ENCODE assay signal across 2 cellular contexts in the genomic region with DNA sequence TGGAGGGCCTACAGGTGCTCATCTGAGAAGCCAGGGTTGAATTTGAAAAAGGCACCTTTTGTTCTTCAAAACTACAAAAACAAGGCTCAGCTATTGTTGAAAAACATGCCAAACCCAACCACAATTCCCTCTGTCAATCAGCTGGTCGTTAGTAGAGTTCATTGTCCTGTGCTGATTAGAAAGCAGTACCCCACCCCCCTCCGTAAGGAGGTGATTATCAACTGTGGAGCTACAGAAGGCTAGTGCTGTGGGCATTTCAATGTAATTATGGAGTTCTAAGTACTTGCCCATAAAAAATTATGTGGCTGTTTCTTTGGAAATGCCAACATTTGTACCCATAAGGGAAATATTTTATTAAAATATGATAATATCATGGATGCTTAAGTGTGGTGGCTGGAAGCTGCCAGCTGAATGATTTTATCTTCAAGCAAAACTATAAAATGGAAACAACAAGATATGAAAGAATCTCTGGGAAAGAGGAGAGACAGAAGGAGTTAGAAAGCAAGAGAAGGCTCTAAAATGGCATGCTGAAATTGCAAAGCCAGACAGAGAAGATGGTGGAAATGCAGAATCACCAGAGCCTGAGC.
TF ChIP-seq lines count a peak whose summit lies in the region.

No MANE protein-coding gene starts in this region.

TF ChIP-seq in HEK293, 187 proteins besides CTCF, POLR2A, EP300 and RAD21 (continued from another document):
- TF ChIP-seq, protein P1, sequence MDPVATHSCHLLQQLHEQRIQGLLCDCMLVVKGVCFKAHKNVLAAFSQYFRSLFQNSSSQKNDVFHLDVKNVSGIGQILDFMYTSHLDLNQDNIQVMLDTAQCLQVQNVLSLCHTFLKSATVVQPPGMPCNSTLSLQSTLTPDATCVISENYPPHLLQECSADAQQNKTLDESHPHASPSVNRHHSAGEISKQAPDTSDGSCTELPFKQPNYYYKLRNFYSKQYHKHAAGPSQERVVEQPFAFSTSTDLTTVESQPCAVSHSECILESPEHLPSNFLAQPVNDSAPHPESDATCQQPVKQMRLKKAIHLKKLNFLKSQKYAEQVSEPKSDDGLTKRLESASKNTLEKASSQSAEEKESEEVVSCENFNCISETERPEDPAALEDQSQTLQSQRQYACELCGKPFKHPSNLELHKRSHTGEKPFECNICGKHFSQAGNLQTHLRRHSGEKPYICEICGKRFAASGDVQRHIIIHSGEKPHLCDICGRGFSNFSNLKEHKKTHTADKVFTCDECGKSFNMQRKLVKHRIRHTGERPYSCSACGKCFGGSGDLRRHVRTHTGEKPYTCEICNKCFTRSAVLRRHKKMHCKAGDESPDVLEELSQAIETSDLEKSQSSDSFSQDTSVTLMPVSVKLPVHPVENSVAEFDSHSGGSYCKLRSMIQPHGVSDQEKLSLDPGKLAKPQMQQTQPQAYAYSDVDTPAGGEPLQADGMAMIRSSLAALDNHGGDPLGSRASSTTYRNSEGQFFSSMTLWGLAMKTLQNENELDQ (tag by site-specific recombination; IDR thresholded peaks at IDR 0.05; ENCODE audit: low read depth), result no peak
- no peak for TF ChIP-seq HOXD13 (CRISPR knock-in tag; IDR thresholded peaks at IDR 0.05; ENCODE audit: borderline replicate concordance)
TF ChIP-seq in HEK293: peak in this region for 0.

TF ChIP-seq in SK-N-SH, 30 proteins besides CTCF, POLR2A, EP300 and RAD21:
- TF ChIP-seq, protein P2, sequence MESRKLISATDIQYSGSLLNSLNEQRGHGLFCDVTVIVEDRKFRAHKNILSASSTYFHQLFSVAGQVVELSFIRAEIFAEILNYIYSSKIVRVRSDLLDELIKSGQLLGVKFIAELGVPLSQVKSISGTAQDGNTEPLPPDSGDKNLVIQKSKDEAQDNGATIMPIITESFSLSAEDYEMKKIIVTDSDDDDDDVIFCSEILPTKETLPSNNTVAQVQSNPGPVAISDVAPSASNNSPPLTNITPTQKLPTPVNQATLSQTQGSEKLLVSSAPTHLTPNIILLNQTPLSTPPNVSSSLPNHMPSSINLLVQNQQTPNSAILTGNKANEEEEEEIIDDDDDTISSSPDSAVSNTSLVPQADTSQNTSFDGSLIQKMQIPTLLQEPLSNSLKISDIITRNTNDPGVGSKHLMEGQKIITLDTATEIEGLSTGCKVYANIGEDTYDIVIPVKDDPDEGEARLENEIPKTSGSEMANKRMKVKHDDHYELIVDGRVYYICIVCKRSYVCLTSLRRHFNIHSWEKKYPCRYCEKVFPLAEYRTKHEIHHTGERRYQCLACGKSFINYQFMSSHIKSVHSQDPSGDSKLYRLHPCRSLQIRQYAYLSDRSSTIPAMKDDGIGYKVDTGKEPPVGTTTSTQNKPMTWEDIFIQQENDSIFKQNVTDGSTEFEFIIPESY (IDR thresholded peaks at IDR 0.05; ENCODE audit: borderline replicate concordance, low read depth), result no peak
- TF ChIP-seq, protein P3, sequence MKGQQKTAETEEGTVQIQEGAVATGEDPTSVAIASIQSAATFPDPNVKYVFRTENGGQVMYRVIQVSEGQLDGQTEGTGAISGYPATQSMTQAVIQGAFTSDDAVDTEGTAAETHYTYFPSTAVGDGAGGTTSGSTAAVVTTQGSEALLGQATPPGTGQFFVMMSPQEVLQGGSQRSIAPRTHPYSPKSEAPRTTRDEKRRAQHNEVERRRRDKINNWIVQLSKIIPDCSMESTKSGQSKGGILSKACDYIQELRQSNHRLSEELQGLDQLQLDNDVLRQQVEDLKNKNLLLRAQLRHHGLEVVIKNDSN (IDR thresholded peaks at IDR 0.05; ENCODE audit: borderline replicate concordance, low read depth), result no peak
- TF ChIP-seq YY1 (IDR thresholded peaks at IDR 0.05; ENCODE audit: low read depth) (no peak), POLR2AphosphoS5 (IDR thresholded peaks at IDR 0.05; ENCODE audit: low read depth, low read length) (no peak), MXI1 (IDR thresholded peaks at IDR 0.05; ENCODE audit: low read depth, low read length) (peak; percentile 37; the same call in 1 of the 2 replicates), ELF1 (IDR thresholded peaks at IDR 0.05) (no peak), JUND (IDR thresholded peaks at IDR 0.05) (no peak), CHD2 (IDR thresholded peaks at IDR 0.05; ENCODE audit: low read length, partially characterized antibody) (peak; percentile 93), TAF1 (IDR thresholded peaks at IDR 0.05; ENCODE audit: borderline replicate concordance, low read depth, low read length) (no peak), RCOR1 (IDR thresholded peaks at IDR 0.05; ENCODE audit: low read length) (peak; percentile 39; the same call in 1 of the 2 replicates), SMC3 (IDR thresholded peaks at IDR 0.05; ENCODE audit: low read depth, low read length) (no peak), MEF2A (IDR thresholded peaks at IDR 0.05; ENCODE audit: borderline replicate concordance, low read depth) (no peak), GABPA (IDR thresholded peaks at IDR 0.05; ENCODE audit: low read depth) (no peak), EZH2phosphoT487 (IDR thresholded peaks at IDR 0.05; ENCODE audit: borderline replicate concordance, low read depth) (no peak), GATA2 (CRISPR knock-in tag; IDR thresholded peaks at IDR 0.05) (peak; percentile 84), FOSL2 (IDR thresholded peaks at IDR 0.05; ENCODE audit: borderline replicate concordance, low read depth) (no peak), FOXJ3 (CRISPR knock-in tag; IDR thresholded peaks at IDR 0.05) (no peak; the same call in 1 of the 2 replicates), NFIC (IDR thresholded peaks at IDR 0.05; ENCODE audit: borderline replicate concordance) (no peak), TCF12 (IDR thresholded peaks at IDR 0.05) (peak; percentile 18; the same call in 1 of the 2 replicates)
- TF ChIP-seq, protein P4, sequence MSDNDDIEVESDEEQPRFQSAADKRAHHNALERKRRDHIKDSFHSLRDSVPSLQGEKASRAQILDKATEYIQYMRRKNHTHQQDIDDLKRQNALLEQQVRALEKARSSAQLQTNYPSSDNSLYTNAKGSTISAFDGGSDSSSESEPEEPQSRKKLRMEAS (IDR thresholded peaks at IDR 0.05; ENCODE audit: low read depth), result no peak
- TF ChIP-seq, protein P5, sequence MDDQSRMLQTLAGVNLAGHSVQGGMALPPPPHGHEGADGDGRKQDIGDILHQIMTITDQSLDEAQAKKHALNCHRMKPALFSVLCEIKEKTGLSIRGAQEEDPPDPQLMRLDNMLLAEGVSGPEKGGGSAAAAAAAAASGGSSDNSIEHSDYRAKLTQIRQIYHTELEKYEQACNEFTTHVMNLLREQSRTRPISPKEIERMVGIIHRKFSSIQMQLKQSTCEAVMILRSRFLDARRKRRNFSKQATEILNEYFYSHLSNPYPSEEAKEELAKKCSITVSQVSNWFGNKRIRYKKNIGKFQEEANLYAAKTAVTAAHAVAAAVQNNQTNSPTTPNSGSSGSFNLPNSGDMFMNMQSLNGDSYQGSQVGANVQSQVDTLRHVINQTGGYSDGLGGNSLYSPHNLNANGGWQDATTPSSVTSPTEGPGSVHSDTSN (IDR thresholded peaks at IDR 0.05), result no peak
- TF ChIP-seq, protein P6, sequence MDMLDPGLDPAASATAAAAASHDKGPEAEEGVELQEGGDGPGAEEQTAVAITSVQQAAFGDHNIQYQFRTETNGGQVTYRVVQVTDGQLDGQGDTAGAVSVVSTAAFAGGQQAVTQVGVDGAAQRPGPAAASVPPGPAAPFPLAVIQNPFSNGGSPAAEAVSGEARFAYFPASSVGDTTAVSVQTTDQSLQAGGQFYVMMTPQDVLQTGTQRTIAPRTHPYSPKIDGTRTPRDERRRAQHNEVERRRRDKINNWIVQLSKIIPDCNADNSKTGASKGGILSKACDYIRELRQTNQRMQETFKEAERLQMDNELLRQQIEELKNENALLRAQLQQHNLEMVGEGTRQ (IDR thresholded peaks at IDR 0.05; ENCODE audit: borderline replicate concordance, low read depth, low read length), result no peak
